Comparison of ENCODE assay signal across 21 cellular contexts in the genomic region with DNA sequence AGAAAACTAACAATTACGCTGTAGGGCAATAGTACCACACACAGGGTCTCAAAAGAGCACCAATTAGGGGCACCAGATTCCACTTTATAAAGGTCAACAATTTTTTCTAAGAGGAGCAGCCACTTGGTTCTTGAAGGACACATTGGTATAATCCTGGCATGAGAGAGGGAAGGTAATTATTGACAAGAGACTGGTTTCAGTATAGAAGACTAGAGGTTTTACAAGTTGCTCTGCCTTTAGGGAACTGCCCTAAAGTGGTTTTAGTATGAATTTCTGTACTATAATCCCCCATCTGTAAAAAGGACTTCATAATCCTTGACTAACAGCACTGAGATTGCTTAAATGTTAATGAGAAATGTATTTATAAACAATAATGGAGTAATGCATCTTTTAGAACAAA.
DNase-seq lines count a peak whose midpoint lies in the region; ATAC-seq and TF ChIP-seq lines count a peak whose summit lies in the region.
"Had no signal": no experiment of that assay in that cellular context is flagged by ENCODE, and none has a peak within 500 bp of the region (broad histone marks: within the 10 kb centered on the region; RNA-seq: fewer than 3 reads in every experiment).

No MANE protein-coding gene starts in this region.

- TF ChIP-seq POLR2A in right lobe of liver (IDR thresholded peaks at IDR 0.05) (no peak), testis (IDR thresholded peaks at IDR 0.05) (no peak)

- no peaks in the 10 kb centered on the region for H3K4me1 Mint-ChIP-seq in Caco-2 (ENCODE audit: low read depth, unreplicated experiment)
- H3K4me1 Mint-ChIP-seq: B cell, T-cell had no signal

- no TSS peak for BruUV-seq in Caco-2 (replicated peaks; lab: Mats Ljungman, UMichigan)

- ATAC-seq in GM18907 (IDR thresholded peaks at IDR 0.05; ENCODE audit: unreplicated experiment) (peak; percentile 83), GM21786 (IDR thresholded peaks at IDR 0.05; ENCODE audit: unreplicated experiment) (peak; percentile 82), HG03342 (IDR thresholded peaks at IDR 0.05; ENCODE audit: unreplicated experiment) (peak; percentile 95), HG02678 (IDR thresholded peaks at IDR 0.05; ENCODE audit: unreplicated experiment) (no peak), right lobe of liver (no peak)
- ATAC-seq: CD8-positive, alpha-beta T cell; HepG2; T-cell had no signal

- H3K9me3 ChIP-seq in Caco-2, result no peaks in the 10 kb centered on the region
- H3K9me3 ChIP-seq in right lobe of liver, result no peaks in the 10 kb centered on the region
- H3K9me3 ChIP-seq in testis, result no peaks in the 10 kb centered on the region

- intact Hi-C loops in Caco-2 (cut with micrococcal nuclease; ENCODE audit: unreplicated experiment), result no loop called here
- intact Hi-C loops in right lobe of liver (cut with DNase I), result no loop called here
- intact Hi-C loops in testis (cut with DNase I; ENCODE audit: low total_unique reads), result no loop called here

- 89% methylated on average over 1 of the region's 1 CpG for WGBS in right lobe of liver (ENCODE audit: insufficient coverage, low coverage, low lambda C conversion rate, missing lambda C conversion rate)
- 75 to 96% methylated on average over 1 of the region's 1 CpG for WGBS in testis, 2 donors

- H3K4me1 ChIP-seq in Caco-2 (no peaks in the 10 kb centered on the region), right lobe of liver (no peaks in the 10 kb centered on the region), testis (no peaks in the 10 kb centered on the region)

- no peak overlapping the region for H3K4me3 Mint-ChIP-seq in Caco-2 (ENCODE audit: unreplicated experiment)
- H3K4me3 Mint-ChIP-seq: B cell; CD8-positive, alpha-beta T cell; T-cell had no signal

- POLR2A ChIA-PET in Caco-2 (lab: Charles Lee), result no interaction called here

- no peak overlapping the region for H3K27ac Mint-ChIP-seq in Caco-2 (ENCODE audit: unreplicated experiment)
- H3K27ac Mint-ChIP-seq: B cell; CD8-positive, alpha-beta T cell; T-cell had no signal

- H3K27me3 ChIP-seq in Caco-2 (replicated peaks; ENCODE audit: control insufficient read depth, insufficient read depth, low read length), result no peaks in the 10 kb centered on the region
- H3K27me3 ChIP-seq in right lobe of liver, result no peaks in the 10 kb centered on the region
- no peaks in the 10 kb centered on the region for H3K27me3 ChIP-seq in testis

- H3K27ac ChIP-seq in right lobe of liver (no peak overlapping the region), testis (no peak overlapping the region)
- H3K27ac ChIP-seq: GM23248, KMS-11, PC-9 had no signal

- no peaks in the 10 kb centered on the region for H3K9me3 Mint-ChIP-seq in Caco-2 (ENCODE audit: unreplicated experiment)
- H3K9me3 Mint-ChIP-seq: CD8-positive, alpha-beta T cell had no signal

- DNase-seq in Caco-2 (no peak), right lobe of liver (no peak), testis (no peak)
- DNase-seq: ACHN; CD8-positive, alpha-beta T cell; DND-41; GDM1; GM23248; NCI-H1092 treated with DMSO at 0.1 percent for 48 hours; NCI-H1694; NCI-H2107; NCI-H774; PC-9; T-cell had no signal

- CTCF ChIA-PET in Caco-2 (lab: Charles Lee), result interaction anchor here (0.7 kb wide), 1 partner anchor 358 kb away, joined by 3 read pairs; no protein-coding TSS in a partner anchor

- H3K4me3 ChIP-seq in Caco-2 (ENCODE audit: low read depth, low read length) (no peak overlapping the region), right lobe of liver (no peak overlapping the region), testis (no peak overlapping the region)
- H3K4me3 ChIP-seq: GM23248, PC-9 had no signal

- no peaks in the 10 kb centered on the region for H3K36me3 ChIP-seq in Caco-2 (ENCODE audit: control insufficient read depth, insufficient read depth, low read length)
- no peaks in the 10 kb centered on the region for H3K36me3 ChIP-seq in right lobe of liver
- no peaks in the 10 kb centered on the region for H3K36me3 ChIP-seq in testis (ENCODE audit: low read depth, missing control alignments)

- no peaks in the 10 kb centered on the region for H3K36me3 Mint-ChIP-seq in Caco-2 (ENCODE audit: insufficient read depth, unreplicated experiment)
- H3K36me3 Mint-ChIP-seq: CD8-positive, alpha-beta T cell; T-cell had no signal

- H3K27me3 Mint-ChIP-seq in Caco-2 (ENCODE audit: insufficient read depth, unreplicated experiment), result peaks cover 2% of the 10 kb centered on the region
- H3K27me3 Mint-ChIP-seq: B cell, T-cell had no signal

- TF ChIP-seq CTCF in Caco-2 (IDR thresholded peaks at IDR 0.05; ENCODE audit: insufficient read depth in 1 of 2, low read depth in 1 of 2, low read length in 1 of 2, severe bottlenecking in 1 of 2, unreplicated experiment in 1 of 2), result no peak
- TF ChIP-seq CTCF in right lobe of liver (IDR thresholded peaks at IDR 0.05), result no peak
- no peak for TF ChIP-seq CTCF in testis (IDR thresholded peaks at IDR 0.05)

Comparison
In these comparisons a context has a peak if more than half of its experiments do, and no peak if none do; other contexts are left out.
1. ATAC-seq: peak in GM18907 (single experiment), GM21786 (single experiment) and HG03342 (single experiment); none in HG02678 (single experiment) and right lobe of liver (0 of 4).